9 cellular contexts compared by ENCODE assay signal in the genomic region with DNA sequence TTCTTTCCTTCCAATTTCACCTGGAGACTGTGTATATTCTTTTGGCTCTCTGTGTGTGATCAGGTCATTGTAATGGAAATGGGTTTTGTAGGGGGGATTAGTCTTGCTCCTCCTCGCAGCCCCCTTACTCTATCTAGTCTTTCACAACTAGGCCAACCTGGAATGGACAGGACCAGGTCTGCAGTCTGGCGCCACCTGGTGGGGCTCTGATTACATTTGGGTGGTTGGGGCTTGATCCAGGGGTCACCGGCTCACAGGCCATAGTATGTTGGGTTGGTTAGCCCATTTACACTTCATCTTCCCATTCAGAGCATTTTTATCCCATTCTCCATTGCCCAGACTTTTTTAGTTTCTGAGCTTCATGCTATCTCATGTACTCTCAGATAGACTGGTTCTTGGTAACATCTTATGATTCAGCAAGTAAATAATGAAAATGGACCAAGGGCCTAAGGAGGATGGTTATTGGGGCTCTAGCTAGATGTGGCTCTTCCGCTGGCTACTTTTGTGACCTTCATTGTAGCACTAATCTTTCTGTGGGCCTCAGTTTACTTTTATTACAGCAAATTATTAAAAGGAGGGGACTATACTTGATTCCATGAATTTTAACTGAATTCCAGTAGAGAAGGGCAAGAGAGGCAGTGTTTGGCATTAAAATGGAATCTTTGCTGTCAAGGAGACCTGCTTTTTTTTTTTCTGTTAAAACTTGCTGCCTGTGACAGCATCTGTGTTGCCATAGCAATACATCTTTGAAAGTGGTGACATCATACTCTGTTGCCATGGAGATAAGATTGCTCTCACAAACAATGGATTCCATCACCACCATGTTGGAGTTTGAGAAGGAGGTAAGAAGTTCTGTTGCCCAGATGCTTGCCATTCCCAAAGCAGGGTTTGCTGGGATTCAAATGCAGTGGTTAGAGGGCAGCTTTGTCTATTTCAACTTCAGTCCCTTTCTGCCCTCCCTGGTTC.
DNase-seq lines count a peak whose midpoint lies in the region; ATAC-seq and TF ChIP-seq lines count a peak whose summit lies in the region.
"Had no signal": no experiment of that assay in that cellular context is flagged by ENCODE, and none has a peak within 500 bp of the region (broad histone marks: within the 10 kb centered on the region; RNA-seq: fewer than 3 reads in every experiment).

No MANE protein-coding gene starts in this region.

- H3K27ac ChIP-seq in RWPE2 (ENCODE audit: poor library complexity, severe bottlenecking): no peak overlapping the region
- H3K27ac ChIP-seq in right cardiac atrium (ENCODE audit: low read length): no peak overlapping the region
- peak overlapping the region; percentile 65 for H3K27ac ChIP-seq in smooth muscle cell (ENCODE audit: low read depth)
- H3K27ac ChIP-seq: BLaER1 treated with 17β-estradiol and CSF1 and Interleukin-3, amounts not matched to agents 10 nM and 100 nM had no signal

- H3K9me3 Mint-ChIP-seq in activated naive CD8-positive, alpha-beta T cell treated with anti-CD3 and anti-CD28 coated beads for 36 hours: no peaks in the 10 kb centered on the region

- H3K79me2 ChIP-seq in smooth muscle cell (ENCODE audit: low read depth): no peaks in the 10 kb centered on the region

- no peak overlapping the region for H3K27ac Mint-ChIP-seq in activated naive CD8-positive, alpha-beta T cell treated with anti-CD3 and anti-CD28 coated beads for 36 hours

- no peaks in the 10 kb centered on the region for H4K20me1 ChIP-seq in smooth muscle cell (ENCODE audit: low read depth)
- H4K20me1 ChIP-seq: BLaER1 treated with 17β-estradiol and CSF1 and Interleukin-3, amounts not matched to agents 10 nM and 100 nM had no signal

- H3K9ac ChIP-seq in smooth muscle cell (ENCODE audit: low read depth): peak overlapping the region; percentile 64
- H3K9ac ChIP-seq: BLaER1 treated with 17β-estradiol and CSF1 and Interleukin-3, amounts not matched to agents 10 nM and 100 nM had no signal

- no peak overlapping the region for H2AFZ ChIP-seq in smooth muscle cell (ENCODE audit: low read depth)

- no peaks in the 10 kb centered on the region for H3K36me3 Mint-ChIP-seq in activated naive CD8-positive, alpha-beta T cell treated with anti-CD3 and anti-CD28 coated beads for 36 hours

- H3K36me3 ChIP-seq in RWPE2 (ENCODE audit: low read depth) (peaks cover 32% of the 10 kb centered on the region), smooth muscle cell (ENCODE audit: low read depth) (peaks cover 19% of the 10 kb centered on the region)

- H3K4me2 ChIP-seq in smooth muscle cell: no peak overlapping the region
- H3K4me2 ChIP-seq: BLaER1 treated with 17β-estradiol and CSF1 and Interleukin-3, amounts not matched to agents 10 nM and 100 nM had no signal

- H3K9me3 ChIP-seq in RWPE2 (ENCODE audit: severe bottlenecking): no peaks in the 10 kb centered on the region
- no peaks in the 10 kb centered on the region for H3K9me3 ChIP-seq in right cardiac atrium (ENCODE audit: control insufficient read depth, low read length)
- H3K9me3 ChIP-seq in smooth muscle cell (replicated peaks; ENCODE audit: low read depth): no peaks in the 10 kb centered on the region
- H3K9me3 ChIP-seq: BLaER1 treated with 17β-estradiol and CSF1 and Interleukin-3, amounts not matched to agents 10 nM and 100 nM had no signal

- H3K27me3 ChIP-seq in RWPE2 (ENCODE audit: insufficient read depth, poor library complexity, severe bottlenecking) (no peaks in the 10 kb centered on the region), right cardiac atrium (ENCODE audit: control insufficient read depth, insufficient read depth) (no peaks in the 10 kb centered on the region), smooth muscle cell (ENCODE audit: low read depth) (no peaks in the 10 kb centered on the region)
- H3K27me3 ChIP-seq: BLaER1 treated with 17β-estradiol and CSF1 and Interleukin-3, amounts not matched to agents 10 nM and 100 nM had no signal

- H3K4me1 ChIP-seq in RWPE2 (ENCODE audit: insufficient read depth, poor library complexity, severe bottlenecking): no peaks in the 10 kb centered on the region
- peaks cover 6% of the 10 kb centered on the region for H3K4me1 ChIP-seq in right cardiac atrium (ENCODE audit: control insufficient read depth, insufficient read depth, low read length)
- no peaks in the 10 kb centered on the region for H3K4me1 ChIP-seq in smooth muscle cell (ENCODE audit: low read depth)

- 63% methylated on average over 4 of the region's 4 CpGs for WGBS in right cardiac atrium
- 55% methylated on average over 4 of the region's 4 CpGs for WGBS in smooth muscle cell (ENCODE audit: low lambda C conversion rate)

- H3K4me3 ChIP-seq in RWPE2 (ENCODE audit: severe bottlenecking) (no peak overlapping the region), right cardiac atrium (ENCODE audit: low read length) (no peak overlapping the region), smooth muscle cell (no peak overlapping the region)
- H3K4me3 ChIP-seq: BLaER1 treated with 17β-estradiol and CSF1 and Interleukin-3, amounts not matched to agents 10 nM and 100 nM had no signal

- ATAC-seq in HG03442 (IDR thresholded peaks at IDR 0.05; ENCODE audit: unreplicated experiment) (peak; percentile 69), RWPE2 (ENCODE audit: low read depth) (no peak), right cardiac atrium (peak; percentile 50 to 66), HG03469 (IDR thresholded peaks at IDR 0.05; ENCODE audit: unreplicated experiment) (no peak)

- peaks cover 2% of the 10 kb centered on the region for H3K4me1 Mint-ChIP-seq in activated naive CD8-positive, alpha-beta T cell treated with anti-CD3 and anti-CD28 coated beads for 36 hours

- DNase-seq in NCI-H1417 (lab: John Stamatoyannopoulos, UW) (peak; percentile 17 to 73 (median 66)), NCI-H1417 treated with DMSO at 0.1 percent for 48 hours (lab: John Stamatoyannopoulos, UW) (no peak), RWPE2 (ENCODE audit: low spot score) (no peak), right cardiac atrium (peak; percentile 67 to 92 (median 85)), smooth muscle cell (lab: John Stamatoyannopoulos, UW; ENCODE audit: unreplicated experiment) (peak; percentile 5)
- peak; percentile 61 for DNase-seq in activated naive CD8-positive, alpha-beta T cell treated with anti-CD3 and anti-CD28 coated beads for 36 hours

- no peaks in the 10 kb centered on the region for H3F3A ChIP-seq in smooth muscle cell (ENCODE audit: low read depth)

- H3K27me3 Mint-ChIP-seq in activated naive CD8-positive, alpha-beta T cell treated with anti-CD3 and anti-CD28 coated beads for 36 hours: no peaks in the 10 kb centered on the region

- no peak overlapping the region for H3K4me3 Mint-ChIP-seq in activated naive CD8-positive, alpha-beta T cell treated with anti-CD3 and anti-CD28 coated beads for 36 hours

- TF ChIP-seq CTCF in RWPE2 (IDR thresholded peaks at IDR 0.05; ENCODE audit: poor library complexity, severe bottlenecking) (peak; percentile 46), smooth muscle cell (IDR thresholded peaks at IDR 0.05; ENCODE audit: borderline replicate concordance, insufficient read depth, poor library complexity, severe bottlenecking) (peak; percentile 86)

- intact Hi-C loops in right cardiac atrium (cut with DNase I): loop anchor here in 2 of 4 donors (5.0 kb wide), 1 partner anchor 72 kb away; no protein-coding TSS in a partner anchor

Comparison
In these comparisons a context has a peak if more than half of its experiments do, and no peak if none do; other contexts are left out.
1. DNase-seq: peak in NCI-H1417 (3 of 3), activated naive CD8-positive, alpha-beta T cell treated with anti-CD3 and anti-CD28 coated beads for 36 hours (single experiment), right cardiac atrium (3 of 3) and smooth muscle cell (single experiment); none in NCI-H1417 treated with DMSO at 0.1 percent for 48 hours (single experiment) and RWPE2 (single experiment).
2. ATAC-seq: peak in HG03442 (single experiment) and right cardiac atrium (2 of 2); none in RWPE2 (single experiment) and HG03469 (single experiment).